Comparison of ENCODE assay signal across 8 cellular contexts in the genomic region with DNA sequence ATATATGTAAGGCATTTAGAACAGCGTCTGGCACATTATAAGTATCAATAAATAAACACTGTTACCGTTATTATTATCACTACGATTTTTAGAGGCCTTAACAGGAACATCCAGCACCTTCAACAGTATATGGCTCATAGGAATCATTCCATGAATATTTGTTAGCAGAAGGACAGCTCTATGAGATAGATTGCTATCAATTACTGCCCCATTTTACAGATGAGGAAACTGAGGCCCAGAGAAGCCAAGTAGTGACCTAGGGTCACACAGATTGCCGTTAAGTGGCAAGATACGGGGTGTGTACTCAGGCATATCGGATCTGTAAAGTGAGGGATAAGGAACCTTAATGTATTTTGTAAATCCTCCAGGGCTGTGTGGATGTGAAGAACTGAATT. TPM values are rescaled to one million over a fixed set of nuclear protein-coding genes. Genes with fewer than 3 reads are reported as not detected.
DNase-seq lines count a peak whose midpoint lies in the region; ATAC-seq and TF ChIP-seq lines count a peak whose summit lies in the region.

No MANE protein-coding gene starts in this region.

- peaks cover 8% of the 10 kb centered on the region for H3K79me2 ChIP-seq in mesendoderm (ENCODE audit: control insufficient read depth, insufficient read depth, low read length)

- H3K27me3 Mint-ChIP-seq in brain, result peaks cover 28% of the 10 kb centered on the region

- H3K4me3 Mint-ChIP-seq in brain, result peak overlapping the region; percentile 98 to 100 (median 99)

- no peak overlapping the region for H2BK15ac ChIP-seq in mesendoderm (replicated peaks; ENCODE audit: low read depth)

- TF ChIP-seq CTCF in cardiac muscle cell (IDR thresholded peaks at IDR 0.05; ENCODE audit: low read depth, low read length) (no peak), brain (conservative IDR thresholded peaks at IDR 0.05) (no peak)

- intact Hi-C loops in cardiac septum (cut with DNase I), result loop anchor here (1.0 to 5.0 kb wide), 4 partner anchors 49 to 191 kb away; no protein-coding TSS in a partner anchor

- H4K5ac ChIP-seq in mesendoderm (ENCODE audit: low read length), result peak overlapping the region; percentile 89

- no peak overlapping the region for H2BK120ac ChIP-seq in mesendoderm (ENCODE audit: low read depth, low read length)

- peak overlapping the region; percentile 66 for H3K4ac ChIP-seq in mesendoderm (ENCODE audit: low read depth, low read length)

- no peak overlapping the region for H3K23ac ChIP-seq in mesendoderm (ENCODE audit: low read length)

- H3K27ac ChIP-seq in cardiac muscle cell, result peak overlapping the region; percentile 82
- no peak overlapping the region for H3K27ac ChIP-seq in mesendoderm (ENCODE audit: low read depth, low read length)
- H3K27ac ChIP-seq in urinary bladder (ENCODE audit: low read depth), result no peak overlapping the region

- H3K4me1 ChIP-seq in cardiac muscle cell (ENCODE audit: low read depth) (no peaks in the 10 kb centered on the region), mesendoderm (ENCODE audit: control insufficient read depth, low read depth, low read length) (peaks cover 2% of the 10 kb centered on the region), urinary bladder (ENCODE audit: insufficient read depth) (peaks cover 2% of the 10 kb centered on the region)

- H3K36me3 ChIP-seq in cardiac muscle cell, result no peaks in the 10 kb centered on the region
- no peaks in the 10 kb centered on the region for H3K36me3 ChIP-seq in mesendoderm (ENCODE audit: control insufficient read depth, insufficient read depth, low read length)
- no peaks in the 10 kb centered on the region for H3K36me3 ChIP-seq in urinary bladder (ENCODE audit: insufficient read depth)

- H4K8ac ChIP-seq in mesendoderm (ENCODE audit: low read depth, low read length), result peak overlapping the region; percentile 99

- ATAC-seq in HG02678 (IDR thresholded peaks at IDR 0.05; ENCODE audit: unreplicated experiment), result no peak

- H2BK5ac ChIP-seq in mesendoderm (ENCODE audit: low read length), result no peak overlapping the region

- H3K4me3 ChIP-seq in cardiac muscle cell (peak overlapping the region; percentile 43), mesendoderm (ENCODE audit: low read length) (no peak overlapping the region), urinary bladder (ENCODE audit: low read depth, low read length) (peak overlapping the region; percentile 62)

- H3K9me3 Mint-ChIP-seq in brain, result peaks cover 0 to 10% (median 3%) of the 10 kb centered on the region in 5 experiments

- H3K27me3 ChIP-seq in cardiac muscle cell, result no peaks in the 10 kb centered on the region
- no peaks in the 10 kb centered on the region for H3K27me3 ChIP-seq in mesendoderm (ENCODE audit: insufficient read depth, low read length, poor library complexity)

- no peak overlapping the region for H2AK5ac ChIP-seq in mesendoderm (ENCODE audit: low read length)

- peak overlapping the region; percentile 71 for H3K4me2 ChIP-seq in mesendoderm (ENCODE audit: low read length)

- peaks cover 5% of the 10 kb centered on the region for H3K79me1 ChIP-seq in mesendoderm (ENCODE audit: low read length)

- peaks cover 11% of the 10 kb centered on the region for H3K36me3 Mint-ChIP-seq in brain

- peak overlapping the region; percentile 46 for H3K9ac ChIP-seq in mesendoderm (ENCODE audit: low read length)

- peak overlapping the region; percentile 6 for H3K56ac ChIP-seq in mesendoderm (ENCODE audit: low read length)

- no peaks in the 10 kb centered on the region for H3K9me3 ChIP-seq in cardiac muscle cell (ENCODE audit: low read depth)

- peaks cover 43% of the 10 kb centered on the region for H3K4me1 Mint-ChIP-seq in brain

- no CpG with 5 or more reads among the region's 6 CpGs for WGBS in mesendoderm (ENCODE audit: extremely low coverage, insufficient coverage, low lambda C conversion rate)
- WGBS in urinary bladder, result 52% methylated on average over 6 of the region's 6 CpGs

- H3K27ac Mint-ChIP-seq in brain, result peak overlapping the region; percentile 96 to 99 (median 99)

- DNase-seq in cardiac muscle cell (ENCODE audit: low read depth in 1 of 2, low spot score in 1 of 2) (no peak), cardiac septum (ENCODE audit: low spot score) (no peak), mesendoderm (no peak), HT-29 (ENCODE audit: low spot score) (no peak), DMS79 treated with DMSO at 0.1 percent for 48 hours (lab: John Stamatoyannopoulos, UW) (no peak)

- no peak overlapping the region for H3K18ac ChIP-seq in mesendoderm (ENCODE audit: low read length)

RNA-seq across cellular contexts. Expression of gene PSMD9, which starts 0.5 kb away (rescaled TPM):
- total RNA-seq in cardiac muscle cell (130 and 132 TPM in 2 replicates), cardiac septum (31.2 TPM), urinary bladder (28.3 TPM)
- polyA plus RNA-seq in cardiac muscle cell (78.4 and 110 TPM in 2 replicates), brain (ENCODE audit: insufficient read depth, low read depth, low replicate concordance) (65.0 TPM), urinary bladder (115 TPM)
- polyA plus RNA-seq in mesendoderm (2013, experiment 1 of 2), result 34.3 TPM
- 32.3 TPM for polyA plus RNA-seq in mesendoderm (2013, experiment 2 of 2)
- 116 and 129 TPM in 2 replicates for total RNA-seq in HT-29 (2014; rRNA removed; shearing (Covaris generic))

RNA-seq across cellular contexts. Expression of gene HPD, which starts 29.4 kb away (rescaled TPM):
- total RNA-seq in cardiac muscle cell (not detected in 2 replicates), cardiac septum (1.3 TPM), urinary bladder (not detected)
- polyA plus RNA-seq in cardiac muscle cell (0.16 TPM in 1 of 2 replicates, not detected in the other), brain (ENCODE audit: insufficient read depth, low read depth, low replicate concordance) (0.31 TPM), urinary bladder (4.0 TPM)
- polyA plus RNA-seq in mesendoderm (2013, experiment 1 of 2), result 0.46 TPM
- 0.42 TPM for polyA plus RNA-seq in mesendoderm (2013, experiment 2 of 2)
- not detected in 2 replicates for total RNA-seq in HT-29 (2014; rRNA removed; shearing (Covaris generic))

RNA-seq across cellular contexts. Expression of gene CFAP251, which starts 30.3 kb away (rescaled TPM):
- 1.1 and 3.8 TPM in 2 replicates for total RNA-seq in cardiac muscle cell
- 0.31 and 1.7 TPM in 2 replicates for polyA plus RNA-seq in cardiac muscle cell
- total RNA-seq in cardiac septum, result 3.8 TPM
- polyA plus RNA-seq in brain (ENCODE audit: insufficient read depth, low read depth, low replicate concordance), result 5.2 TPM
- 2.6 TPM for polyA plus RNA-seq in mesendoderm (2013, experiment 1 of 2)
- 3.0 TPM for polyA plus RNA-seq in mesendoderm (2013, experiment 2 of 2)
- 3.0 TPM for total RNA-seq in urinary bladder
- polyA plus RNA-seq in urinary bladder, result 0.52 TPM
- 0.92 and 1.2 TPM in 2 replicates for total RNA-seq in HT-29 (2014; rRNA removed; shearing (Covaris generic))
